29 cellular contexts compared by ENCODE assay signal in the genomic region with DNA sequence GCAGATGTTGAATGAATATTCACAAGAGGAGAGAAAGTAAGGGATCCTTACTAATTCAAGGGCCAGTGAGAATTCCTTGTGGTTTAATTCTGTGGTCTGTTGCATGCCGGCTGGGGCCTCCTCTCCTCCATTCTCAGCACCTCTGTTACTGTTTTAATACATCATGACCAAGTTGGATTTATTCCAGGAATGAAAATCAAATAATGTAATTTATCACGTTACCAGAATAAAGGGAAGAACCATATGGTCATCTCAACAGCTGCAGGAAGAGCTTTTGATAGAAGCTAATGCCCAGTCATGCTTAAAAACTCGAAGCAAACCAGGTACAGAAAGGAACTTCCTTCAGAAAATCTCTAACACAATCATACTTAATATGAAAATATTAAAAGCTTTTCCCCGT. TPM values are rescaled to one million over a fixed set of nuclear protein-coding genes. Genes with fewer than 3 reads are reported as not detected.
DNase-seq lines count a peak whose midpoint lies in the region; ATAC-seq, FAIRE-seq and TF ChIP-seq lines count a peak whose summit lies in the region.
"Had no signal": no experiment of that assay in that cellular context is flagged by ENCODE, and none has a peak within 500 bp of the region (broad histone marks: within the 10 kb centered on the region; RNA-seq: fewer than 3 reads in every experiment).

No MANE protein-coding gene starts in this region.

- no peak for ATAC-seq in CD8-positive, alpha-beta T cell
- ATAC-seq: GM23338, K562, Right ventricle myocardium inferior had no signal

- no peak overlapping the region for H2AFZ ChIP-seq in astrocyte (ENCODE audit: low read depth, low read length)
- H2AFZ ChIP-seq: GM23338, PC-9 had no signal

- H3K4me3 ChIP-seq in astrocyte (ENCODE audit: insufficient read depth, low read depth, low read length) = no peak overlapping the region
- no peak overlapping the region for H3K4me3 ChIP-seq in CD8-positive, alpha-beta T cell (ENCODE audit: low read depth, low read length)
- H3K4me3 ChIP-seq: GM23338, K562, MG63, PC-9, SJCRH30 had no signal

- no peak overlapping the region for H3K9ac ChIP-seq in astrocyte (ENCODE audit: low read length)

- no peaks in the 10 kb centered on the region for H4K20me1 ChIP-seq in astrocyte (ENCODE audit: insufficient read depth, low read length)

- H3K27me3 ChIP-seq in astrocyte (ENCODE audit: insufficient read depth, low read length) = peaks cover 11% of the 10 kb centered on the region
- no peaks in the 10 kb centered on the region for H3K27me3 ChIP-seq in CD8-positive, alpha-beta T cell (ENCODE audit: insufficient read depth, low read length)
- H3K27me3 ChIP-seq: MG63, SJCRH30 had no signal

- no peak overlapping the region for H3K4me3 Mint-ChIP-seq in astrocyte (ENCODE audit: unreplicated experiment)
- no peak overlapping the region for H3K4me3 Mint-ChIP-seq in CD8-positive, alpha-beta T cell
- H3K4me3 Mint-ChIP-seq: GM23338, H9 had no signal

- H3K4me1 Mint-ChIP-seq in astrocyte (ENCODE audit: low read depth, unreplicated experiment) = peaks cover 10% of the 10 kb centered on the region
- peaks cover 6% of the 10 kb centered on the region for H3K4me1 Mint-ChIP-seq in CD8-positive, alpha-beta T cell (ENCODE audit: low read depth)

- H3K4me2 ChIP-seq in astrocyte (ENCODE audit: low read length) = no peak overlapping the region
- H3K4me2 ChIP-seq: GM23338, PC-9 had no signal

- H3K4me1 ChIP-seq in astrocyte (ENCODE audit: insufficient read depth, low read length) = peaks cover 4% of the 10 kb centered on the region
- no peaks in the 10 kb centered on the region for H3K4me1 ChIP-seq in CD8-positive, alpha-beta T cell (ENCODE audit: insufficient read depth, low read length)

- DNase-seq in NCI-H1694 (lab: John Stamatoyannopoulos, UW) (peak; percentile 20), NCI-H1694 treated with DMSO at 0.1 percent for 48 hours (lab: John Stamatoyannopoulos, UW) (no peak), LHCN-M2 (ENCODE audit: low read depth) (peak; percentile 91), astrocyte (ENCODE audit: low read depth) (peak; percentile 70), myocyte (ENCODE audit: low read depth) (peak; percentile 85), amygdala (lab: John Stamatoyannopoulos, UW) (no peak), nucleus accumbens (lab: John Stamatoyannopoulos, UW) (no peak)
- DNase-seq in CD8-positive, alpha-beta T cell = no peak
- DNase-seq: 8988T, ACHN, DMS53, H9, Kasumi-1, MG63, NCI-H1105 treated with DMSO at 0.1 percent for 48 hours, NCI-H146, NCI-H2029 treated with DMSO at 0.1 percent for 48 hours, NCI-H774, PC-9 had no signal

- TF ChIP-seq CTCF in astrocyte (IDR thresholded peaks at IDR 0.05; ENCODE audit: insufficient read depth, low read depth, low read length) = no peak
- no peak for TF ChIP-seq CTCF in CD8-positive, alpha-beta T cell (IDR thresholded peaks at IDR 0.05)

- peaks cover 24% of the 10 kb centered on the region for H3K27me3 Mint-ChIP-seq in astrocyte (ENCODE audit: low read depth, unreplicated experiment)
- peaks cover 2% of the 10 kb centered on the region for H3K27me3 Mint-ChIP-seq in CD8-positive, alpha-beta T cell (ENCODE audit: low read depth)

- POLR2A ChIA-PET in CD8-positive, alpha-beta T cell (lab: Charles Lee) = no interaction called here

- CTCF ChIA-PET in CD8-positive, alpha-beta T cell (lab: Charles Lee) = no interaction called here

- FAIRE-seq in astrocyte (lab: Jason Lieb, UNC) = no peak
- FAIRE-seq: GM18507, HTR-8/SVneo, K562 had no signal

- H3K36me3 ChIP-seq in astrocyte (ENCODE audit: insufficient read depth, low read length) = no peaks in the 10 kb centered on the region
- H3K36me3 ChIP-seq in CD8-positive, alpha-beta T cell (ENCODE audit: insufficient read depth, low read length) = no peaks in the 10 kb centered on the region
- H3K36me3 ChIP-seq: MG63, SJCRH30 had no signal

- intact Hi-C loops in CD8-positive, alpha-beta T cell (cut with DNase I, micrococcal nuclease) = no loop called here

- H3K9me3 ChIP-seq in astrocyte (ENCODE audit: insufficient read depth, low read depth, low read length) = no peaks in the 10 kb centered on the region
- no peaks in the 10 kb centered on the region for H3K9me3 ChIP-seq in CD8-positive, alpha-beta T cell (ENCODE audit: low read length)
- H3K9me3 ChIP-seq: MG63, SJCRH30 had no signal

- no peaks in the 10 kb centered on the region for H3K36me3 Mint-ChIP-seq in astrocyte (ENCODE audit: low read depth, unreplicated experiment)
- H3K36me3 Mint-ChIP-seq in CD8-positive, alpha-beta T cell = no peaks in the 10 kb centered on the region

- no peak overlapping the region for H3K27ac ChIP-seq in astrocyte (ENCODE audit: low read depth, low read length)
- no peak overlapping the region for H3K27ac ChIP-seq in CD8-positive, alpha-beta T cell (ENCODE audit: low read depth, low read length)
- H3K27ac ChIP-seq: PC-9, SJCRH30 had no signal

- H3K9me3 Mint-ChIP-seq in astrocyte (ENCODE audit: unreplicated experiment) = peaks cover 2% of the 10 kb centered on the region
- H3K9me3 Mint-ChIP-seq in CD8-positive, alpha-beta T cell = no peaks in the 10 kb centered on the region
- H3K9me3 Mint-ChIP-seq: GM23338, H9 had no signal

- H3K79me2 ChIP-seq in astrocyte (ENCODE audit: insufficient read depth, low read length) = no peaks in the 10 kb centered on the region

- peak overlapping the region; percentile 30 for H3K27ac Mint-ChIP-seq in astrocyte (ENCODE audit: unreplicated experiment)
- H3K27ac Mint-ChIP-seq in CD8-positive, alpha-beta T cell = no peak overlapping the region
- H3K27ac Mint-ChIP-seq: GM23338, H9 had no signal

RNA-seq across cellular contexts. Expression of a gene that starts 54.1 kb away (rescaled TPM):
- 4.7 and 6.7 TPM in 2 replicates for total RNA-seq in LHCN-M2 (2014; rRNA removed)
- polyA plus RNA-seq in LHCN-M2 (2012) = 4.6 TPM
- total RNA-seq in astrocyte = 6.7 and 8.5 TPM in 2 replicates
- total RNA-seq in myocyte = 14.6 and 16.7 TPM in 2 replicates
- 8.3 TPM for polyA plus RNA-seq in myocyte (2012)
- 1 to 10 TPM; 1.2 to 1.3 TPM for total RNA-seq in CD8-positive, alpha-beta T cell

RNA-seq across cellular contexts. Expression of a gene that starts 54.3 kb away (rescaled TPM):
- total RNA-seq in LHCN-M2 (2014; rRNA removed) = 23.3 and 33.1 TPM in 2 replicates
- 24.8 TPM for polyA plus RNA-seq in LHCN-M2 (2012)
- 28.3 and 35.3 TPM in 2 replicates for total RNA-seq in astrocyte
- total RNA-seq in myocyte = 26.3 and 30.1 TPM in 2 replicates
- 21.7 TPM for polyA plus RNA-seq in myocyte (2012)
- total RNA-seq in CD8-positive, alpha-beta T cell = 10 to 100 TPM; 23.5 to 23.9 TPM

RNA-seq across cellular contexts. Expression of a gene that starts 56.8 kb away (rescaled TPM):
- total RNA-seq in LHCN-M2 (2014; rRNA removed) (not detected in 2 replicates), astrocyte (not detected in 2 replicates), myocyte (not detected in 2 replicates)
- polyA plus RNA-seq in LHCN-M2 (2012) = not detected
- polyA plus RNA-seq in myocyte (2012) = not detected
- total RNA-seq in CD8-positive, alpha-beta T cell = not detected
- total RNA-seq: Daoy, G401, GM23338, H9, K562, PC-9, Right ventricle myocardium inferior, RPMI7951, SJCRH30 had no signal
- polyA plus RNA-seq: BJ, GM23338, K562 had no signal

RNA-seq across cellular contexts. Expression of a gene that starts 57.0 kb away (rescaled TPM):
- total RNA-seq in LHCN-M2 (2014; rRNA removed) (12.8 and 19.4 TPM in 2 replicates), astrocyte (62.8 and 65.2 TPM in 2 replicates), myocyte (17.5 and 66.1 TPM in 2 replicates)
- 16.9 TPM for polyA plus RNA-seq in LHCN-M2 (2012)
- polyA plus RNA-seq in myocyte (2012) = 20.6 TPM
- 10 to 100 TPM; 60.3 to 69.4 TPM for total RNA-seq in CD8-positive, alpha-beta T cell

Comparison
In these comparisons a context has a peak if more than half of its experiments do, and no peak if none do; other contexts are left out.
1. DNase-seq: peak in NCI-H1694 (single experiment), LHCN-M2 (single experiment), astrocyte (single experiment) and myocyte (single experiment); none in NCI-H1694 treated with DMSO at 0.1 percent for 48 hours (single experiment), amygdala (0 of 56), nucleus accumbens (0 of 56) and CD8-positive, alpha-beta T cell (0 of 7).